16 cellular contexts compared by ENCODE assay signal in genomic region chr9:3434594-3434993, GRCh38.
DNase-seq lines count a peak whose midpoint lies in the region; ATAC-seq, FAIRE-seq and TF ChIP-seq lines count a peak whose summit lies in the region.
"Had no signal": no experiment of that assay in that cellular context is flagged by ENCODE, and none has a peak within 500 bp of the region (broad histone marks: within the 10 kb centered on the region; RNA-seq: fewer than 3 reads in every experiment).

No MANE protein-coding gene starts in this region.

- peak; percentile 80 for ATAC-seq in omental fat pad (ENCODE audit: low FRiP score)

- DNase-seq in ELR (ENCODE audit: low read depth) (peak; percentile 9), NOMO-1 treated with dmso at 0.1 percent for 144 hours (lab: John Stamatoyannopoulos, UW; ENCODE audit: unreplicated experiment) (peak; percentile 12), fibroblast of gingiva (ENCODE audit: low read depth) (peak; percentile 89), omental fat pad (ENCODE audit: low spot score) (no peak), NCI-H524 (lab: John Stamatoyannopoulos, UW) (no peak), HTR-8/SVneo (ENCODE audit: insufficient read length, low spot score) (no peak), cardiac septum (ENCODE audit: low spot score) (no peak), DMS79 treated with DMSO at 0.1 percent for 48 hours (lab: John Stamatoyannopoulos, UW) (no peak)
- DNase-seq: activated naive CD4-positive, alpha-beta T cell treated with Interleukin-2 at 50 U/mL for 16 hours; CD4-positive, alpha-beta T cell; cerebellar nuclear complex; foreskin melanocyte; H7; NCI-H526 treated with DMSO at 0.1 percent for 48 hours; SHP77 treated with DMSO at 0.1 percent for 48 hours had no signal

- no peak for FAIRE-seq in HTR-8/SVneo (lab: Jason Lieb, UNC)
- FAIRE-seq: GM18507 had no signal

- intact Hi-C loops in cardiac septum (cut with DNase I), result loop anchor here (10.0 kb wide), 1 partner anchor 190 kb away; no protein-coding TSS in a partner anchor

- TF ChIP-seq CTCF in omental fat pad (IDR thresholded peaks at IDR 0.05), result no peak

Comparison
In these comparisons a context has a peak if more than half of its experiments do, and no peak if none do; other contexts are left out.
1. DNase-seq: peak in ELR (single experiment), NOMO-1 treated with dmso at 0.1 percent for 144 hours (single experiment) and fibroblast of gingiva (single experiment); none in omental fat pad (single experiment), NCI-H524 (0 of 2), HTR-8/SVneo (single experiment), cardiac septum (single experiment) and DMS79 treated with DMSO at 0.1 percent for 48 hours (single experiment).